7 cellular contexts compared by ENCODE assay signal in genomic region chr6:132354517-132355167, GRCh38.
DNase-seq lines count a peak whose midpoint lies in the region; ATAC-seq and TF ChIP-seq lines count a peak whose summit lies in the region.

No MANE protein-coding gene starts in this region.

- H3K36me3 Mint-ChIP-seq in activated naive CD8-positive, alpha-beta T cell treated with anti-CD3 and anti-CD28 coated beads, Interleukin-2, amount 50 U/mL, for 24 hours (ENCODE audit: low read depth): peaks cover 6% of the 10 kb centered on the region

- H3K9me2 ChIP-seq in OCI-LY1 (ENCODE audit: low read depth, low read length): no peaks in the 10 kb centered on the region

- peak; percentile 64 for ATAC-seq in GM21447 (IDR thresholded peaks at IDR 0.05; ENCODE audit: unreplicated experiment)
- ATAC-seq in activated naive CD8-positive, alpha-beta T cell treated with anti-CD3 and anti-CD28 coated beads, Interleukin-2, amount 50 U/mL, for 24 hours: peak; percentile 89

- no peaks in the 10 kb centered on the region for H3K9me3 Mint-ChIP-seq in activated naive CD8-positive, alpha-beta T cell treated with anti-CD3 and anti-CD28 coated beads, Interleukin-2, amount 50 U/mL, for 24 hours

- no peaks in the 10 kb centered on the region for H4K20me1 ChIP-seq in OCI-LY1 (ENCODE audit: insufficient read depth, low read length)

- peak overlapping the region; percentile 87 for H3K27ac ChIP-seq in OCI-LY1 (ENCODE audit: low read depth, low read length, poor library complexity, severe bottlenecking)

- no peaks in the 10 kb centered on the region for H3K27me3 ChIP-seq in OCI-LY1 (ENCODE audit: insufficient read depth, low read length)

- peak; percentile 64 for DNase-seq in activated naive CD8-positive, alpha-beta T cell treated with anti-CD3 and anti-CD28 coated beads, Interleukin-2, amount 50 U/mL, for 24 hours
- DNase-seq in stimulated activated CD8-positive, alpha-beta memory T cell treated with anti-CD3 and anti-CD28 coated beads, Interleukin-2, amount 100 ng/mL, for 1 hour (ENCODE audit: low read depth in 2 of 2): peak; percentile 7 to 26
- no peak for DNase-seq in GM20000 (ENCODE audit: low spot score)
- no peak for DNase-seq in HPDE6-E6E7 (ENCODE audit: extremely low spot score)
- DNase-seq in iPS-NIHi7 (ENCODE audit: extremely low spot score): no peak

- H3K4me2 ChIP-seq in OCI-LY1 (ENCODE audit: low read length): peak overlapping the region; percentile 34; the same call in 1 of the 2 replicates

- no peaks in the 10 kb centered on the region for H3F3A ChIP-seq in OCI-LY1 (ENCODE audit: insufficient read depth, low read length)

- H3K4me1 Mint-ChIP-seq in activated naive CD8-positive, alpha-beta T cell treated with anti-CD3 and anti-CD28 coated beads, Interleukin-2, amount 50 U/mL, for 24 hours: peaks cover 59% of the 10 kb centered on the region

- H3K79me2 ChIP-seq in OCI-LY1 (ENCODE audit: insufficient read depth, low read length): no peaks in the 10 kb centered on the region

- no peak for TF ChIP-seq CTCF in OCI-LY1 (IDR thresholded peaks at IDR 0.05; ENCODE audit: low read length)
- TF ChIP-seq CTCF in GM20000 (IDR thresholded peaks at IDR 0.05; ENCODE audit: extremely low read depth, missing control alignments): no peak

- H3K9me3 ChIP-seq in OCI-LY1 (ENCODE audit: low read length): no peaks in the 10 kb centered on the region; the same call in 1 of the 2 replicates

- no peaks in the 10 kb centered on the region for H3K36me3 ChIP-seq in OCI-LY1 (ENCODE audit: insufficient read depth, low read length)

- H3K4me3 Mint-ChIP-seq in activated naive CD8-positive, alpha-beta T cell treated with anti-CD3 and anti-CD28 coated beads, Interleukin-2, amount 50 U/mL, for 24 hours: no peak overlapping the region

- peak overlapping the region; percentile 10 for H3K4me3 ChIP-seq in OCI-LY1 (ENCODE audit: low read depth, low read length, poor library complexity, severe bottlenecking)

- H3K27me3 Mint-ChIP-seq in activated naive CD8-positive, alpha-beta T cell treated with anti-CD3 and anti-CD28 coated beads, Interleukin-2, amount 50 U/mL, for 24 hours: no peaks in the 10 kb centered on the region

- peak overlapping the region; percentile 13; the same call in 1 of the 2 replicates for H3K9ac ChIP-seq in OCI-LY1 (ENCODE audit: low read length)

- peaks cover 64% of the 10 kb centered on the region for H3K4me1 ChIP-seq in OCI-LY1 (ENCODE audit: insufficient read depth, low read length, severe bottlenecking)

- no peak overlapping the region for H2AFZ ChIP-seq in OCI-LY1 (ENCODE audit: low read length)

- H3K27ac Mint-ChIP-seq in activated naive CD8-positive, alpha-beta T cell treated with anti-CD3 and anti-CD28 coated beads, Interleukin-2, amount 50 U/mL, for 24 hours: peak overlapping the region; percentile 79

Comparison
In these comparisons a context has a peak if more than half of its experiments do, and no peak if none do; other contexts are left out.
1. DNase-seq: peak in activated naive CD8-positive, alpha-beta T cell treated with anti-CD3 and anti-CD28 coated beads, Interleukin-2, amount 50 U/mL, for 24 hours (single experiment) and stimulated activated CD8-positive, alpha-beta memory T cell treated with anti-CD3 and anti-CD28 coated beads, Interleukin-2, amount 100 ng/mL, for 1 hour (2 of 2); none in GM20000 (single experiment), HPDE6-E6E7 (single experiment) and iPS-NIHi7 (single experiment).